In the genomic region with DNA sequence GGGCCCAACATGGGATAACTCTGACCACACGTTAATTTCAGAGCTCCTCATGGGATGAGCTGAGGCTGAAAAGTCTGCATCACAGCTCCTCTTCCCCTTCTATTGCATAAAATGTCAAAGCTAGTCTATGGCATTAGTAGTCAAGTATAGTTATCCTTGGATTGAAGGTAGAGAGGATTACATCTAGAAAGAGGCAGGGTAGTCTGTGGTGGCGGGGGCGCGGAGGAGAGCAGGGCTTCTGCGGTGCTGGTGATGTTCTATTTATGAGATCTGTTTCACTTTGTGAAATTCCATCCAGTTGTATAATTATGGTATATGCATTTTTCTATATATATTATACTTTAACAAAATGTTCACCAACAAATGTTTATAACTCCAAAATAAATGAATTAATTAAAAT, we compare ENCODE assay signal across 38 cellular contexts.
"Had no signal": no experiment of that assay in that cellular context is flagged by ENCODE, and none has a peak within 500 bp of the region (broad histone marks: within the 10 kb centered on the region; RNA-seq: fewer than 3 reads in every experiment).

No MANE protein-coding gene starts in this region.

- DNase-seq: activated effector memory CD4-positive, alpha-beta T cell treated with anti-CD3 and anti-CD28 coated beads, Interleukin-2, amount 50 U/mL, for 16 hours; activated effector memory CD4-positive, alpha-beta T cell treated with Interleukin-2 at 50 U/mL for 16 hours; activated gamma-delta T cell; activated gamma-delta T cell treated with Interleukin-2 at 50 U/mL for 16 hours; activated naive CD4-positive, alpha-beta T cell; activated naive CD4-positive, alpha-beta T cell treated with anti-CD3 and anti-CD28 coated beads for 36 hours; activated naive CD4-positive, alpha-beta T cell treated with anti-CD3 and anti-CD28 coated beads, Interleukin-2, amount 10 ng/mL, durations not matched to agents 7 days and 5 days; activated naive CD4-positive, alpha-beta T cell treated with anti-CD3 and anti-CD28 coated beads, Interleukin-2, amount 50 U/mL, for 16 hours; activated naive CD4-positive, alpha-beta T cell treated with Interleukin-2 at 50 U/mL for 16 hours; activated naive CD8-positive, alpha-beta T cell treated with anti-CD3 and anti-CD28 coated beads for 36 hours; activated naive CD8-positive, alpha-beta T cell treated with anti-CD3 and anti-CD28 coated beads, Interleukin-2, amount 10 ng/mL, durations not matched to agents 7 days and 5 days; activated naive CD8-positive, alpha-beta T cell treated with anti-CD3 and anti-CD28 coated beads, Interleukin-2, amount 50 U/mL, for 24 hours; activated T-cell treated with anti-CD3 and anti-CD28 coated beads, Interleukin-2, amount 50 U/mL, for 1 hour; activated T-cell treated with anti-CD3 and anti-CD28 coated beads, Interleukin-2, amount 50 U/mL, for 24 hours; activated T-cell treated with anti-CD3 and anti-CD28 coated beads, Interleukin-2, amount 50 U/mL, for 4 hours; activated T-cell treated with anti-CD3 and anti-CD28 coated beads, Interleukin-2, amount 50 U/mL, for 48 hours; activated T-cell treated with anti-CD3 and anti-CD28 coated beads, Interleukin-2, amount 50 U/mL, for 72 hours; adrenal gland; amniotic stem cell; amygdala; anterior cingulate cortex; aorta; body of pancreas; brain microvascular endothelial cell; caudate nucleus; central memory CD4-positive, alpha-beta T cell; cerebellar nuclear complex had no signal

- H3K27ac Mint-ChIP-seq: activated naive CD4-positive, alpha-beta T cell treated with anti-CD3 and anti-CD28 coated beads for 36 hours; activated naive CD4-positive, alpha-beta T cell treated with anti-CD3 and anti-CD28 coated beads, Interleukin-2, amount 10 ng/mL, durations not matched to agents 7 days and 5 days; activated naive CD4-positive, alpha-beta T cell treated with anti-CD3 and anti-CD28 coated beads, Interleukin-2, amount 50 U/mL, for 24 hours; activated naive CD4-positive, alpha-beta T cell treated with anti-CD3 and anti-CD28 coated beads, Interleukin-2, amount 50 U/mL, for 72 hours; activated naive CD8-positive, alpha-beta T cell; activated naive CD8-positive, alpha-beta T cell treated with anti-CD3 and anti-CD28 coated beads for 36 hours; activated naive CD8-positive, alpha-beta T cell treated with anti-CD3 and anti-CD28 coated beads, Interleukin-2, amount 10 ng/mL, durations not matched to agents 7 days and 5 days; activated naive CD8-positive, alpha-beta T cell treated with anti-CD3 and anti-CD28 coated beads, Interleukin-2, amount 50 U/mL, for 24 hours; activated T-cell treated with anti-CD3 and anti-CD28 coated beads, Interleukin-2, amount 50 U/mL, for 24 hours; activated T-cell treated with anti-CD3 and anti-CD28 coated beads, Interleukin-2, amount 50 U/mL, for 72 hours; activated T-helper 1 cell treated with anti-CD3 and anti-CD28 coated beads, Interleukin-12 subunit alpha, Interleukin-12 subunit beta, Interleukin-2, Interleukin-4 antibody, amounts not matched to agents 30 ng/mL and 10 ng/mL and 1 ng/mL, durations not matched to agents 14 hours and 24 hours and 36 hours; activated T-helper 17 cell treated with anti-CD3 and anti-CD28 coated beads, Interleukin-2, amount 50 U/mL, for 72 hours; activated T-helper 2 cell treated with anti-CD3 and anti-CD28 coated beads, Interferon-gamma antibody, Interleukin-2, Interleukin-4, amounts not matched to agents 10 μg/mL and 5 μg/mL and 100 μg/mL, durations not matched to agents 14 hours and 24 hours and 36 hours; brain had no signal

- H3K4me1 Mint-ChIP-seq: activated naive CD4-positive, alpha-beta T cell treated with anti-CD3 and anti-CD28 coated beads, Interleukin-2, amount 10 ng/mL, durations not matched to agents 7 days and 5 days; activated naive CD4-positive, alpha-beta T cell treated with anti-CD3 and anti-CD28 coated beads, Interleukin-2, amount 50 U/mL, for 24 hours; activated naive CD8-positive, alpha-beta T cell treated with anti-CD3 and anti-CD28 coated beads for 36 hours; activated naive CD8-positive, alpha-beta T cell treated with anti-CD3 and anti-CD28 coated beads, Interleukin-2, amount 10 ng/mL, durations not matched to agents 7 days and 5 days; activated naive CD8-positive, alpha-beta T cell treated with anti-CD3 and anti-CD28 coated beads, Interleukin-2, amount 50 U/mL, for 24 hours; activated T-helper 17 cell treated with anti-CD3 and anti-CD28 coated beads, Interleukin-2, amount 50 U/mL, for 72 hours; brain; central memory CD8-positive, alpha-beta T cell had no signal

- ATAC-seq: activated naive CD4-positive, alpha-beta T cell treated with anti-CD3 and anti-CD28 coated beads, Interleukin-2, amount 50 U/mL, for 72 hours; activated naive CD8-positive, alpha-beta T cell treated with anti-CD3 and anti-CD28 coated beads, Interleukin-2, amount 50 U/mL, for 24 hours; activated T-cell treated with anti-CD3 and anti-CD28 coated beads, Interleukin-2, amount 50 U/mL, for 4 hours; activated T-cell treated with anti-CD3 and anti-CD28 coated beads, Interleukin-2, amount 50 U/mL, for 72 hours; activated T-helper 17 cell treated with anti-CD3 and anti-CD28 coated beads, Interleukin-2, amount 50 U/mL, for 72 hours; body of pancreas had no signal

- H3K4me3 Mint-ChIP-seq: activated naive CD4-positive, alpha-beta T cell treated with anti-CD3 and anti-CD28 coated beads for 36 hours; activated naive CD4-positive, alpha-beta T cell treated with anti-CD3 and anti-CD28 coated beads, Interleukin-2, amount 10 ng/mL, durations not matched to agents 7 days and 5 days; activated naive CD4-positive, alpha-beta T cell treated with anti-CD3 and anti-CD28 coated beads, Interleukin-2, amount 50 U/mL, for 24 hours; activated naive CD8-positive, alpha-beta T cell; activated naive CD8-positive, alpha-beta T cell treated with anti-CD3 and anti-CD28 coated beads for 36 hours; activated naive CD8-positive, alpha-beta T cell treated with anti-CD3 and anti-CD28 coated beads, Interleukin-2, amount 10 ng/mL, durations not matched to agents 7 days and 5 days; activated naive CD8-positive, alpha-beta T cell treated with anti-CD3 and anti-CD28 coated beads, Interleukin-2, amount 50 U/mL, for 24 hours; activated T-cell treated with anti-CD3 and anti-CD28 coated beads, Interleukin-2, amount 50 U/mL, for 24 hours; activated T-cell treated with anti-CD3 and anti-CD28 coated beads, Interleukin-2, amount 50 U/mL, for 4 hours; activated T-cell treated with anti-CD3 and anti-CD28 coated beads, Interleukin-2, amount 50 U/mL, for 72 hours; activated T-helper 1 cell treated with anti-CD3 and anti-CD28 coated beads, Interleukin-12 subunit alpha, Interleukin-12 subunit beta, Interleukin-2, Interleukin-4 antibody, amounts not matched to agents 30 ng/mL and 10 ng/mL and 1 ng/mL, durations not matched to agents 14 hours and 24 hours and 36 hours; activated T-helper 17 cell treated with anti-CD3 and anti-CD28 coated beads, Interleukin-2, amount 50 U/mL, for 72 hours; brain; central memory CD8-positive, alpha-beta T cell had no signal

- H3K4me1 ChIP-seq: adrenal gland, ascending aorta, body of pancreas, breast epithelium had no signal

- H3K27me3 Mint-ChIP-seq: activated naive CD4-positive, alpha-beta T cell treated with anti-CD3 and anti-CD28 coated beads, Interleukin-2, amount 10 ng/mL, durations not matched to agents 7 days and 5 days; activated naive CD4-positive, alpha-beta T cell treated with anti-CD3 and anti-CD28 coated beads, Interleukin-2, amount 50 U/mL, for 24 hours; activated naive CD8-positive, alpha-beta T cell; activated naive CD8-positive, alpha-beta T cell treated with anti-CD3 and anti-CD28 coated beads for 36 hours; activated naive CD8-positive, alpha-beta T cell treated with anti-CD3 and anti-CD28 coated beads, Interleukin-2, amount 10 ng/mL, durations not matched to agents 7 days and 5 days; activated naive CD8-positive, alpha-beta T cell treated with anti-CD3 and anti-CD28 coated beads, Interleukin-2, amount 50 U/mL, for 24 hours; activated T-cell treated with anti-CD3 and anti-CD28 coated beads, Interleukin-2, amount 50 U/mL, for 24 hours; activated T-helper 17 cell treated with anti-CD3 and anti-CD28 coated beads, Interleukin-2, amount 50 U/mL, for 72 hours; brain; central memory CD8-positive, alpha-beta T cell had no signal

- H3K9me3 ChIP-seq: adrenal gland, ascending aorta, body of pancreas, breast epithelium had no signal

- H3K36me3 Mint-ChIP-seq: activated naive CD4-positive, alpha-beta T cell treated with anti-CD3 and anti-CD28 coated beads, Interleukin-2, amount 10 ng/mL, durations not matched to agents 7 days and 5 days; activated naive CD4-positive, alpha-beta T cell treated with anti-CD3 and anti-CD28 coated beads, Interleukin-2, amount 50 U/mL, for 24 hours; activated naive CD8-positive, alpha-beta T cell; activated naive CD8-positive, alpha-beta T cell treated with anti-CD3 and anti-CD28 coated beads for 36 hours; activated naive CD8-positive, alpha-beta T cell treated with anti-CD3 and anti-CD28 coated beads, Interleukin-2, amount 10 ng/mL, durations not matched to agents 7 days and 5 days had no signal

- H3K27ac ChIP-seq: adrenal gland, ascending aorta, body of pancreas, brain microvascular endothelial cell, breast epithelium, cardiac muscle cell had no signal

- H3K4me3 ChIP-seq: adrenal gland, ascending aorta, body of pancreas, breast epithelium, cardiac muscle cell had no signal

- H3K27me3 ChIP-seq: adrenal gland, ascending aorta, body of pancreas, brain microvascular endothelial cell, breast epithelium, cardiac muscle cell had no signal

- H3K36me3 ChIP-seq: adrenal gland, ascending aorta, brain microvascular endothelial cell, breast epithelium, cardiac muscle cell had no signal
